8 cellular contexts compared by ENCODE assay signal in the genomic region with DNA sequence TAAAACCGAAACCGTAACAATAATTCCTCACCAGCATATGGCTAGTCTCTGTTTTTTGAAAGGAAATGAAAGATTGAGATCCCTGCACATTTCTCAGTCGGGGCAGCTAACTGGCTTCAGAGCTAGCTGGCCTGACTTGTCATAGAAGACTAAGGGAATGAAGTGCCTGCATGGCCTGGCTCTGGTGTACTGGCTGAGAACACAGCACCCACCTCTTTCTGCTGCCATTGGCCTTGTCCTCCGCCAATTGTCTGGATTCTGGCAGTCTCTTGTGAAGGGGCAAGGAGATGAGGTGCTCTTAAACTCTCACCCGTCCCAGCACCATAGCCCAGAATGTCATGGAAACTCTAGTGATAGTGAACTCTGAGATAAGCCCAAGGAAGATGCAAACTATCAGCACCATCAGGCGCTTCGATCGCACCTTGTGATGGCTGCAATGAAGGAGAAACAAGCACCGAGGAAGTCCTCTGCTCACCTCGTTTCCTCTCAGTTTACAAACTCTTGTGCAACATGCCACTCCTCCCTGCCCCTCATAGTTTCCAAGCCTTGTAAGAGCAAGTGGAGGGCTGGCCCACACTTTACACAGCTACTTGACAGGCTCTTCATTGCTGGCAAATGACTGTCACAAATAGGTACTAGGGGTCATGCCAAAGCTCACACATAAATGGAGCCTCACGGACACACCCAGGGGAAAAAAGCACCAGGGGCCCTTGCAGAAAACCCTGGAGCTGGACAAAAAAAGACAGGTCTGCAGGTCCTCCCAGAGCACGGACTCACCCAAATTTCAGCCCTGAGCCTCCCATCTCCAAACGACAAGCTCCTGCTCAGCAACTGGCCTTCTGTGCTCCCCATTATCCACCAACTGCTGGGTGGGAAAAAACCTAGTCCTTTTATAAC. TPM values are rescaled to one million over a fixed set of nuclear protein-coding genes. Genes with fewer than 3 reads are reported as not detected.
DNase-seq lines count a peak whose midpoint lies in the region; ATAC-seq and TF ChIP-seq lines count a peak whose summit lies in the region.

No MANE protein-coding gene starts in this region.

- TF ChIP-seq CTCF in DOHH2 (IDR thresholded peaks at IDR 0.05; ENCODE audit: low read depth, low read length, poor library complexity, severe bottlenecking) (no peak), OCI-LY1 (IDR thresholded peaks at IDR 0.05; ENCODE audit: low read length) (no peak), astrocyte of the cerebellum (IDR thresholded peaks at IDR 0.05; ENCODE audit: low read depth, low read length, missing control alignments) (no peak), testis (IDR thresholded peaks at IDR 0.05) (no peak)

- 83 to 84% methylated on average over 11 of the region's 13 CpGs for WGBS in mesodermal cell (ENCODE audit: insufficient coverage in 2 of 2), 2 experiments
- WGBS in testis, 2 donors, result 58 to 66% methylated on average over 12 to 13 of the region's 13 CpGs

- TF ChIP-seq POLR2A in testis (IDR thresholded peaks at IDR 0.05), result no peak

- H3K79me2 ChIP-seq in DOHH2 (ENCODE audit: control insufficient read depth, low read length) (peaks cover 63% of the 10 kb centered on the region), OCI-LY1 (ENCODE audit: insufficient read depth, low read length) (peaks cover 26% of the 10 kb centered on the region)

- no peak for ATAC-seq in HG03342 (IDR thresholded peaks at IDR 0.05; ENCODE audit: unreplicated experiment)
- no peak for ATAC-seq in HG03460 (IDR thresholded peaks at IDR 0.05; ENCODE audit: unreplicated experiment)

- H3K9me2 ChIP-seq in DOHH2 (replicated peaks; ENCODE audit: control insufficient read depth, low read length) (no peaks in the 10 kb centered on the region), OCI-LY1 (ENCODE audit: low read depth, low read length) (no peaks in the 10 kb centered on the region)

- H3K9me3 ChIP-seq in DOHH2 (ENCODE audit: control insufficient read depth, insufficient read depth, low read length) (no peaks in the 10 kb centered on the region), OCI-LY1 (ENCODE audit: low read length) (no peaks in the 10 kb centered on the region), mesodermal cell (ENCODE audit: control insufficient read depth, low read length) (no peaks in the 10 kb centered on the region), testis (no peaks in the 10 kb centered on the region)

- H3K27ac ChIP-seq in DOHH2 (ENCODE audit: low read depth, low read length) (peak overlapping the region; percentile 36), OCI-LY1 (ENCODE audit: low read depth, low read length, poor library complexity, severe bottlenecking) (peak overlapping the region; percentile 87), mesodermal cell (ENCODE audit: low read depth, low read length, severe bottlenecking) (no peak overlapping the region), testis (no peak overlapping the region)

- in situ Hi-C loops in astrocyte of the cerebellum (cut with HindIII; ENCODE audit: low sequenced_read_pairs), result no loop called here

- 0 out of 2 replicates have a peak, but pooled peaks cover 5% of the 10 kb centered on the region for H4K20me1 ChIP-seq in DOHH2 (ENCODE audit: control insufficient read depth, insufficient read depth, low read depth, low read length)
- no peaks in the 10 kb centered on the region for H4K20me1 ChIP-seq in OCI-LY1 (ENCODE audit: insufficient read depth, low read length)

- peaks cover 61% of the 10 kb centered on the region for H3K4me1 ChIP-seq in DOHH2 (ENCODE audit: control insufficient read depth, low read length)
- H3K4me1 ChIP-seq in OCI-LY1 (ENCODE audit: insufficient read depth, low read length, severe bottlenecking), result peaks cover 61% of the 10 kb centered on the region
- peaks cover 7% of the 10 kb centered on the region for H3K4me1 ChIP-seq in mesodermal cell (ENCODE audit: control insufficient read depth, insufficient read depth, low read length, poor library complexity, severe bottlenecking)
- H3K4me1 ChIP-seq in testis, result peaks cover 24% of the 10 kb centered on the region

- DNase-seq in astrocyte of the cerebellum (ENCODE audit: low read depth) (no peak), testis (no peak), NCI-H128 (lab: John Stamatoyannopoulos, UW; ENCODE audit: unreplicated experiment) (no peak)

- no peaks in the 10 kb centered on the region for H3K27me3 ChIP-seq in DOHH2 (ENCODE audit: control insufficient read depth, low read length)
- H3K27me3 ChIP-seq in OCI-LY1 (ENCODE audit: insufficient read depth, low read length), result no peaks in the 10 kb centered on the region
- H3K27me3 ChIP-seq in testis, result no peaks in the 10 kb centered on the region

- H3K4me3 ChIP-seq in DOHH2 (ENCODE audit: low read length), result peak overlapping the region; percentile 86
- peak overlapping the region; percentile 87 for H3K4me3 ChIP-seq in OCI-LY1 (ENCODE audit: low read depth, low read length, poor library complexity, severe bottlenecking)
- peak overlapping the region; percentile 59 for H3K4me3 ChIP-seq in astrocyte of the cerebellum (ENCODE audit: low read depth, low read length)
- H3K4me3 ChIP-seq in mesodermal cell (ENCODE audit: extremely low read depth, insufficient read depth, low read length, poor library complexity, severe bottlenecking), result peak overlapping the region; percentile 66
- H3K4me3 ChIP-seq in testis, result peak overlapping the region; percentile 74 to 90

- peak overlapping the region; percentile 98 for H3K4me2 ChIP-seq in DOHH2 (ENCODE audit: low read length)
- H3K4me2 ChIP-seq in OCI-LY1 (ENCODE audit: low read length), result peak overlapping the region; percentile 89

- peaks cover 22% of the 10 kb centered on the region for H3K36me3 ChIP-seq in DOHH2 (ENCODE audit: control insufficient read depth, low read length)
- H3K36me3 ChIP-seq in OCI-LY1 (ENCODE audit: insufficient read depth, low read length), result peaks cover 4% of the 10 kb centered on the region; the same call in 1 of the 2 replicates
- H3K36me3 ChIP-seq in mesodermal cell (ENCODE audit: control insufficient read depth, insufficient read depth, low read length), result peaks cover 22% of the 10 kb centered on the region
- H3K36me3 ChIP-seq in testis (ENCODE audit: low read depth, missing control alignments), result no peaks in the 10 kb centered on the region

- H3F3A ChIP-seq in DOHH2 (ENCODE audit: control insufficient read depth, insufficient read depth) (peaks cover 13% of the 10 kb centered on the region), OCI-LY1 (ENCODE audit: insufficient read depth, low read length) (peaks cover 3% of the 10 kb centered on the region; the same call in 1 of the 2 replicates)

- no peak overlapping the region for H2AFZ ChIP-seq in OCI-LY1 (ENCODE audit: low read length)

- H3K9ac ChIP-seq in OCI-LY1 (ENCODE audit: low read length), result peak overlapping the region; percentile 73

- intact Hi-C loops in testis (cut with DNase I; ENCODE audit: low total_unique reads), result no loop called here

RNA-seq across cellular contexts. Expression of a gene that starts 16.4 kb away (rescaled TPM):
- 14.7 TPM for polyA plus RNA-seq in mesodermal cell (2013, experiment 1 of 2)
- 15.0 TPM for polyA plus RNA-seq in mesodermal cell (2013, experiment 2 of 2)
- 10 to 100 TPM; 24.1 to 31.6 TPM for total RNA-seq in testis
- polyA plus RNA-seq in testis (ENCODE audit: insufficient read depth, low read depth, low replicate concordance), result 15.3 TPM

RNA-seq across cellular contexts. Expression of a gene that starts 59.3 kb away (rescaled TPM):
- 72.0 TPM for polyA plus RNA-seq in mesodermal cell (2013, experiment 1 of 2)
- polyA plus RNA-seq in mesodermal cell (2013, experiment 2 of 2), result 66.0 TPM
- 10 to 100 TPM; 59.3 to 74.6 TPM for total RNA-seq in testis
- polyA plus RNA-seq in testis (ENCODE audit: insufficient read depth, low read depth, low replicate concordance), result 87.5 TPM

Comparison
In these comparisons a context has a peak if more than half of its experiments do, and no peak if none do; other contexts are left out.
1. H3K27ac ChIP-seq: peak in DOHH2 (single experiment) and OCI-LY1 (single experiment); none in mesodermal cell (single experiment) and testis (0 of 2).
2. Peak in every context shown above with its lines, with median percentiles within 50 percentile points of each other: H3K4me3 ChIP-seq.